8 cellular contexts compared by ENCODE assay signal in the genomic region with DNA sequence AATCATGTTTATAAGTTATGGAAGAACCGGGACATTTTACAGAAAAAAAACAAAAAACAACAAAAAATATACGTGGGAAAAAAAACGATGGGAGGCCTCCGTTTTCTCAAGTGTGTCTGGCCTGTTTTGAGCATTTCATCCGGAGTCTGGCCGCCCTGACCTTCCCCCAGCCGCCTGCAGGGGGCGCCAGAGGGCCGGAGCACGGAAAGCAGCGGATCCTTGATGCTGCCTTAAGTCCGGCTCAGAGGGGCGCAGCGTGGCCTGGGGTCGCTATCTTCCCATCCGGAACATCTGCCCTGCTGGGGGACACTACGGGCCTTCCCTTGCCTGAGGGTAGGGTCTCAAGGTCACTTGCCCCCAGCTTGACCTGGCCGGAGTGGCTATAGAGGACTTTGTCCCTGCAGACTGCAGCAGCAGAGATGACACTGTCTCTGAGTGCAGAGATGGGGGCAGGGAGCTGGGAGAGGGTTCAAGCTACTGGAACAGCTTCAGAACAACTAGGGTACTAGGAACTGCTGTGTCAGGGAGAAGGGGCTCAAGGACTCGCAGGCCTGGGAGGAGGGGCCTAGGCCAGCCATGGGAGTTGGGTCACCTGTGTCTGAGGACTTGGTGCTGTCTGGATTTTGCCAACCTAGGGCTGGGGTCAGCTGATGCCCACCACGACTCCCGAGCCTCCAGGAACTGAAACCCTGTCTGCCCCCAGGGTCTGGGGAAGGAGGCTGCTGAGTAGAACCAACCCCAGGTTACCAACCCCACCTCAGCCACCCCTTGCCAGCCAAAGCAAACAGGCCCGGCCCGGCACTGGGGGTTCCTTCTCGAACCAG.
DNase-seq lines count a peak whose midpoint lies in the region; ATAC-seq and TF ChIP-seq lines count a peak whose summit lies in the region.

No MANE protein-coding gene starts in this region.

- H3K27ac ChIP-seq in VCaP: no peak overlapping the region

- ATAC-seq in GM19324 (IDR thresholded peaks at IDR 0.05; ENCODE audit: low FRiP score, unreplicated experiment): no peak
- ATAC-seq in GM18867 (IDR thresholded peaks at IDR 0.05; ENCODE audit: unreplicated experiment): no peak

- peak; percentile 97 for TF ChIP-seq CTCF in GM12872 (IDR thresholded peaks at IDR 0.05; ENCODE audit: insufficient read depth, low read depth, low read length)
- peak; percentile 65 for TF ChIP-seq CTCF in NB4 (IDR thresholded peaks at IDR 0.05; ENCODE audit: low read depth, low read length)
- TF ChIP-seq CTCF in VCaP (conservative IDR thresholded peaks at IDR 0.05): peak; percentile 99

- H3K4me3 ChIP-seq in NB4 (ENCODE audit: low read depth, low read length): no peak overlapping the region

- DNase-seq in NB4 (ENCODE audit: low read depth): peak; percentile 74
- DNase-seq in brain pericyte (ENCODE audit: low read depth, low spot score): peak; percentile 72
- DNase-seq in iris pigment epithelial cell (ENCODE audit: low read depth): peak; percentile 59
- peak; percentile 75 to 77 for DNase-seq in stimulated activated CD4-positive, alpha-beta T cell treated with anti-CD3 and anti-CD28 coated beads, Interleukin-1b, Interleukin-23, amount 100 ng/mL, for 4 hours (ENCODE audit: low read depth in 2 of 2)

- TF ChIP-seq POLR2A in NB4 (IDR thresholded peaks at IDR 0.05; ENCODE audit: extremely low read depth, insufficient read length): peak; percentile 12
